In genomic region chr22:22913989-22914388, GRCh38 we compare ENCODE assay signal across 2 cellular contexts.
TF ChIP-seq lines count a peak whose summit lies in the region.

No MANE protein-coding gene starts in this region.

TF ChIP-seq in HEK293, 187 proteins besides CTCF, POLR2A, EP300 and RAD21:
- TF ChIP-seq PRDM4 (tag by site-specific recombination; IDR thresholded peaks at IDR 0.05) = no peak
- peak; percentile 78; the same call in 1 of the 2 replicates for TF ChIP-seq ZIC2 (tag by site-specific recombination; IDR thresholded peaks at IDR 0.05)
TF ChIP-seq in HEK293: peak in this region for 1.

TF ChIP-seq in SK-N-SH, 30 proteins besides CTCF, POLR2A, EP300 and RAD21 (continued from another document):
- TF ChIP-seq GABPA (IDR thresholded peaks at IDR 0.05; ENCODE audit: low read depth) (no peak), FOSL2 (IDR thresholded peaks at IDR 0.05; ENCODE audit: borderline replicate concordance, low read depth) (no peak), MAX (IDR thresholded peaks at IDR 0.05; ENCODE audit: low read depth) (no peak), CHD2 (IDR thresholded peaks at IDR 0.05; ENCODE audit: low read length, partially characterized antibody) (no peak), SIN3A (IDR thresholded peaks at IDR 0.05; ENCODE audit: borderline replicate concordance, low read depth, low read length) (no peak), MEF2A (IDR thresholded peaks at IDR 0.05; ENCODE audit: borderline replicate concordance, low read depth) (no peak), USF2 (IDR thresholded peaks at IDR 0.05; ENCODE audit: borderline replicate concordance, low read depth, low read length) (no peak), RXRA (IDR thresholded peaks at IDR 0.05; ENCODE audit: borderline replicate concordance, low read depth) (no peak), REST (IDR thresholded peaks at IDR 0.05; ENCODE audit: low read depth, low read length) (no peak), ZBTB33 (IDR thresholded peaks at IDR 0.05; ENCODE audit: borderline replicate concordance, low read depth) (no peak), PBX3 (IDR thresholded peaks at IDR 0.05) (no peak), GATA2 (CRISPR knock-in tag; IDR thresholded peaks at IDR 0.05) (no peak), YY1 (IDR thresholded peaks at IDR 0.05; ENCODE audit: low read depth) (no peak), NRF1 (IDR thresholded peaks at IDR 0.05; ENCODE audit: low read depth, low read length) (no peak)
TF ChIP-seq in SK-N-SH: peak in this region for 0.
